8 cellular contexts compared by ENCODE assay signal in the genomic region with DNA sequence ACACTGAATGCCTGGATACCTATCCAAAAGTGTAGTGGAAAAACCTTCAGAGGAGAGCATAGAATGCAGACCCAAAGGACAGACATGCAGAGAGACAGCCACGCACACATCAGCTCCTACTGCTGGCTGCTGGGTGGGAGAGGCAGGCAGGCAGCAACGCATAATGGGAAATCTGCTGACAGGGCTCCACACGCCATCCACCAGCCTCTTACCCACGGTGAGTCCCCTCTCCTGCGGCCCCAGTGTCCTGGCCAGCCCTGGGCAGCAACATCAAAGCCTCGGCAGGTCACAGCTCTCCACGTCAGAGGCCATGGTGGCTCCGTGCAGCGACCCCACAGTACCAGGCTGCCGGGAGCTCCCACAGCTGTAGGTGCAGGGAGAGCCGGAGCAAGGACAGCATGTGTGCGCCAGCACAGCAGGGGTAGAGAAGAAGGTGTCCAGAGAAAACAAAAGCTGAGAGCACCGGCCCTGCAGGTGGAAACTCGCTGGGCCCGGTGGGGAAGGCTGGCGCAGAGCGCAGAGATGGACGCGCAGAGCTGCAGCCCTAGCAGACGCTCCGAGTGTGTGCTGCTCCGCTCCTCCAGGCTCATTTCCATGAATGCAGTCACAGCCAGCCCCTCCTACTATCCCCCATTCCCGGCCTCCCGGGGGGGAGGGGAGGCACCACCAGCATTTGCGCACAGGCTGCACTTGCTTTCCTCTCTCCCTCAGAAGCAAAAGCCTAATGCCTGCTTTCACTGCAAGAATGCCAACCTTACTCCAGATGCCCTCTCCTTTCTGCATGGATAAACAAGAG. TPM values are rescaled to one million over a fixed set of nuclear protein-coding genes. Genes with fewer than 3 reads are reported as not detected.
A peak's percentile ranks its signal among the peaks of the same experiment; 100 is the strongest.
DNase-seq lines count a peak whose midpoint lies in the region; ATAC-seq and TF ChIP-seq lines count a peak whose summit lies in the region.

No MANE protein-coding gene starts in this region.

- H3K4me1 Mint-ChIP-seq in endothelial cell (ENCODE audit: unreplicated experiment): peaks cover 60% of the 10 kb centered on the region
- peaks cover 59% of the 10 kb centered on the region for H3K4me1 Mint-ChIP-seq in nephron

- H3K36me3 Mint-ChIP-seq in endothelial cell (ENCODE audit: low read depth, unreplicated experiment) (no peaks in the 10 kb centered on the region), nephron (ENCODE audit: low read depth) (no peaks in the 10 kb centered on the region)

- no peak for ATAC-seq in HG02884 (IDR thresholded peaks at IDR 0.05; ENCODE audit: unreplicated experiment)

- in situ Hi-C loops in G401 (cut with HindIII; ENCODE audit: low sequenced_read_pairs): no loop called here

- H3K27me3 Mint-ChIP-seq in endothelial cell (ENCODE audit: unreplicated experiment) (peaks cover 8% of the 10 kb centered on the region), nephron (ENCODE audit: low read depth) (peaks cover 1% of the 10 kb centered on the region)

- H3K4me3 Mint-ChIP-seq in endothelial cell (ENCODE audit: unreplicated experiment) (peak overlapping the region; percentile 77), nephron (peak overlapping the region; percentile 82 to 84 (median 83))

- no peaks in the 10 kb centered on the region for H3K9me3 Mint-ChIP-seq in endothelial cell (ENCODE audit: unreplicated experiment)
- no peaks in the 10 kb centered on the region for H3K9me3 Mint-ChIP-seq in nephron

- DNase-seq in G401 (ENCODE audit: low spot score) (peak; percentile 91), NCI-H69 (lab: John Stamatoyannopoulos, UW) (peak; percentile 83), endothelial cell (ENCODE audit: low spot score) (peak; percentile 58), NOMO-1 treated with dmso at 0.1 percent for 144 hours (lab: John Stamatoyannopoulos, UW; ENCODE audit: unreplicated experiment) (no peak), MV-4-11 (lab: John Stamatoyannopoulos, UW) (no peak)
- DNase-seq in stimulated activated CD4-positive, alpha-beta T cell treated with anti-CD3 and anti-CD28 coated beads, Interleukin-2, amount 100 ng/mL, for 24 hours: no peak

- no peak for TF ChIP-seq CTCF in endothelial cell (IDR thresholded peaks at IDR 0.05; ENCODE audit: unreplicated experiment)
- TF ChIP-seq CTCF in nephron (IDR thresholded peaks at IDR 0.05; ENCODE audit: unreplicated experiment in 3 of 3): no peak

- H3K27ac Mint-ChIP-seq in endothelial cell (ENCODE audit: unreplicated experiment) (peak overlapping the region; percentile 42), nephron (peak overlapping the region; percentile 30 to 70 (median 61))

RNA-seq across cellular contexts. Expression of a gene that starts 58.9 kb away (rescaled TPM):
- 21.7 and 28.1 TPM in 2 replicates for total RNA-seq in G401 (2014; rRNA removed; shearing (Covaris generic))
- total RNA-seq in endothelial cell (ENCODE audit: unreplicated experiment): 73.3 TPM

Comparison
In these comparisons a context has a peak if more than half of its experiments do, and no peak if none do; other contexts are left out.
1. DNase-seq: peak in G401 (single experiment), NCI-H69 (single experiment) and endothelial cell (single experiment); none in NOMO-1 treated with dmso at 0.1 percent for 144 hours (single experiment), stimulated activated CD4-positive, alpha-beta T cell treated with anti-CD3 and anti-CD28 coated beads, Interleukin-2, amount 100 ng/mL, for 24 hours (0 of 2) and MV-4-11 (single experiment).